In genomic region chr5:145407300-145408047, GRCh38 we compare ENCODE assay signal across 14 cellular contexts.
DNase-seq lines count a peak whose midpoint lies in the region; ATAC-seq and TF ChIP-seq lines count a peak whose summit lies in the region.
"Had no signal": no experiment of that assay in that cellular context is flagged by ENCODE, and none has a peak within 500 bp of the region (broad histone marks: within the 10 kb centered on the region; RNA-seq: fewer than 3 reads in every experiment).

No MANE protein-coding gene starts in this region.

- DNase-seq in HFFc6, result no peak
- no peak for DNase-seq in NCI-H1048 (lab: John Stamatoyannopoulos, UW)
- DNase-seq in hippocampal formation (lab: John Stamatoyannopoulos, UW), result no peak
- DNase-seq in NCI-H748 (lab: John Stamatoyannopoulos, UW; ENCODE audit: unreplicated experiment), result no peak
- DNase-seq: activated gamma-delta T cell treated with Interleukin-2 at 50 U/mL for 16 hours; effector memory CD4-positive, alpha-beta T cell; NCI-H2107; SHP77 treated with DMSO at 0.1 percent for 48 hours had no signal

- H3K36me3 Mint-ChIP-seq in HFFc6 (ENCODE audit: low read depth), result peaks cover 29% of the 10 kb centered on the region
- H3K36me3 Mint-ChIP-seq: memory B cell had no signal

- H3K9me3 Mint-ChIP-seq in HFFc6, result peaks cover 42% of the 10 kb centered on the region

- peaks cover 6% of the 10 kb centered on the region for H3K4me1 Mint-ChIP-seq in HFFc6 (ENCODE audit: low read depth)
- H3K4me1 Mint-ChIP-seq: memory B cell had no signal

- no peaks in the 10 kb centered on the region for H3K27me3 Mint-ChIP-seq in HFFc6 (ENCODE audit: insufficient read depth)
- H3K27me3 Mint-ChIP-seq: memory B cell; stimulated activated naive CD8-positive, alpha-beta T cell treated with anti-CD3 and anti-CD28 coated beads, Interleukin-15, Interleukin-2, amounts not matched to agents 100 ng/mL and 50 ng/mL, for 24 hours had no signal

- no peak overlapping the region for H3K27ac Mint-ChIP-seq in HFFc6
- H3K27ac Mint-ChIP-seq: memory B cell; stimulated activated naive CD8-positive, alpha-beta T cell treated with anti-CD3 and anti-CD28 coated beads, Interleukin-15, Interleukin-2, amounts not matched to agents 100 ng/mL and 50 ng/mL, for 24 hours had no signal

- no peak for TF ChIP-seq CTCF in HFFc6 (IDR thresholded peaks at IDR 0.05)

- ATAC-seq in GM18858 (IDR thresholded peaks at IDR 0.05; ENCODE audit: unreplicated experiment), result peak; percentile 57
- peak; percentile 43 for ATAC-seq in GM21515 (IDR thresholded peaks at IDR 0.05; ENCODE audit: unreplicated experiment)
- peak; percentile 62 for ATAC-seq in HG02885 (IDR thresholded peaks at IDR 0.05; ENCODE audit: poor library complexity, unreplicated experiment)
- ATAC-seq in HG03460 (IDR thresholded peaks at IDR 0.05; ENCODE audit: unreplicated experiment), result peak; percentile 65

- H3K4me3 Mint-ChIP-seq in HFFc6, result no peak overlapping the region
- H3K4me3 Mint-ChIP-seq: memory B cell; stimulated activated naive CD8-positive, alpha-beta T cell treated with anti-CD3 and anti-CD28 coated beads, Interleukin-15, Interleukin-2, amounts not matched to agents 100 ng/mL and 50 ng/mL, for 24 hours had no signal
